Comparison of ENCODE assay signal across 17 cellular contexts in genomic region chr6:78614961-78615360, GRCh38.
DNase-seq lines count a peak whose midpoint lies in the region; ATAC-seq, FAIRE-seq and TF ChIP-seq lines count a peak whose summit lies in the region.
"Had no signal": no experiment of that assay in that cellular context is flagged by ENCODE, and none has a peak within 500 bp of the region (broad histone marks: within the 10 kb centered on the region; RNA-seq: fewer than 3 reads in every experiment).

No MANE protein-coding gene starts in this region.

- peak overlapping the region; percentile 23 for H2AFZ ChIP-seq in astrocyte (ENCODE audit: low read depth, low read length)

- H3K36me3 ChIP-seq in astrocyte (ENCODE audit: insufficient read depth, low read length), result no peaks in the 10 kb centered on the region
- no peaks in the 10 kb centered on the region for H3K36me3 ChIP-seq in uterus
- H3K36me3 ChIP-seq in tibial nerve, result no peaks in the 10 kb centered on the region

- H4K20me1 ChIP-seq in astrocyte (ENCODE audit: insufficient read depth, low read length), result no peaks in the 10 kb centered on the region

- intact Hi-C loops in uterus (cut with DNase I; ENCODE audit: low total_unique reads), result no loop called here

- no peak for DNase-seq in astrocyte (ENCODE audit: low read depth)
- DNase-seq in uterus, result no peak
- DNase-seq in tibial nerve (ENCODE audit: low spot score in 2 of 2), result no peak
- DNase-seq in T-helper 17 cell, result no peak
- no peak for DNase-seq in activated T-cell treated with anti-CD3 and anti-CD28 coated beads, Interleukin-2, amount 50 U/mL, for 48 hours
- DNase-seq: activated naive CD8-positive, alpha-beta T cell treated with anti-CD3 and anti-CD28 coated beads, Interleukin-2, amount 50 U/mL, for 24 hours; AML-193; cortex of kidney; DMS53; OCI-M1; stimulated activated naive CD8-positive, alpha-beta T cell treated with anti-CD3 and anti-CD28 coated beads, Interleukin-15, amount 100 ng/mL, for 72 hours; SW 1271 had no signal

- no peak overlapping the region for H3K27ac Mint-ChIP-seq in astrocyte (ENCODE audit: unreplicated experiment)
- H3K27ac Mint-ChIP-seq in T-helper 17 cell, result no peak overlapping the region
- H3K27ac Mint-ChIP-seq: activated naive CD8-positive, alpha-beta T cell treated with anti-CD3 and anti-CD28 coated beads, Interleukin-2, amount 50 U/mL, for 24 hours; stimulated activated naive CD8-positive, alpha-beta T cell treated with anti-CD3 and anti-CD28 coated beads, Interleukin-15, amount 100 ng/mL, for 72 hours had no signal

- H3K27me3 Mint-ChIP-seq in astrocyte (ENCODE audit: low read depth, unreplicated experiment) (no peaks in the 10 kb centered on the region), T-helper 17 cell (no peaks in the 10 kb centered on the region)

- no peaks in the 10 kb centered on the region for H3K79me2 ChIP-seq in astrocyte (ENCODE audit: insufficient read depth, low read length)

- H3K9me3 ChIP-seq in astrocyte (ENCODE audit: insufficient read depth, low read depth, low read length) (no peaks in the 10 kb centered on the region), uterus (no peaks in the 10 kb centered on the region), tibial nerve (no peaks in the 10 kb centered on the region), T-helper 17 cell (ENCODE audit: control insufficient read depth, low read length, poor library complexity, severe bottlenecking) (no peaks in the 10 kb centered on the region)

- H3K4me1 Mint-ChIP-seq in astrocyte (ENCODE audit: low read depth, unreplicated experiment) (peaks cover 9% of the 10 kb centered on the region), T-helper 17 cell (no peaks in the 10 kb centered on the region)
- H3K4me1 Mint-ChIP-seq: activated naive CD8-positive, alpha-beta T cell treated with anti-CD3 and anti-CD28 coated beads, Interleukin-2, amount 50 U/mL, for 24 hours; stimulated activated naive CD8-positive, alpha-beta T cell treated with anti-CD3 and anti-CD28 coated beads, Interleukin-15, amount 100 ng/mL, for 72 hours had no signal

- no peak overlapping the region for H3K9ac ChIP-seq in astrocyte (ENCODE audit: low read length)

- TF ChIP-seq POLR2A in uterus (IDR thresholded peaks at IDR 0.05) (no peak), tibial nerve (IDR thresholded peaks at IDR 0.05) (no peak)

- H3K27me3 ChIP-seq in astrocyte (ENCODE audit: insufficient read depth, low read length), result no peaks in the 10 kb centered on the region
- H3K27me3 ChIP-seq in uterus, result no peaks in the 10 kb centered on the region
- no peaks in the 10 kb centered on the region for H3K27me3 ChIP-seq in tibial nerve

- no peak for TF ChIP-seq EP300 in tibial nerve (IDR thresholded peaks at IDR 0.05)

- ATAC-seq in GM18867 (IDR thresholded peaks at IDR 0.05; ENCODE audit: unreplicated experiment) (peak; percentile 64), GM21528 (IDR thresholded peaks at IDR 0.05; ENCODE audit: low FRiP score, unreplicated experiment) (peak; percentile 37), HG03066 (IDR thresholded peaks at IDR 0.05; ENCODE audit: low read depth, unreplicated experiment) (peak; percentile 59), T-helper 17 cell (no peak)
- ATAC-seq: activated CD4-positive, CD25-positive, alpha-beta regulatory T cell treated with anti-CD3 and anti-CD28 coated beads, Interleukin-2, amount 50 U/mL, for 24 hours; stimulated activated naive CD8-positive, alpha-beta T cell treated with anti-CD3 and anti-CD28 coated beads, Interleukin-15, amount 100 ng/mL, for 72 hours had no signal

- no peak for TF ChIP-seq CTCF in astrocyte (IDR thresholded peaks at IDR 0.05; ENCODE audit: insufficient read depth, low read depth, low read length)
- no peak for TF ChIP-seq CTCF in uterus (IDR thresholded peaks at IDR 0.05)
- no peak for TF ChIP-seq CTCF in tibial nerve (IDR thresholded peaks at IDR 0.05)

- H3K4me3 ChIP-seq in astrocyte (ENCODE audit: insufficient read depth, low read depth, low read length) (no peak overlapping the region), uterus (no peak overlapping the region), tibial nerve (no peak overlapping the region)

- H3K36me3 Mint-ChIP-seq in astrocyte (ENCODE audit: low read depth, unreplicated experiment) (no peaks in the 10 kb centered on the region), T-helper 17 cell (ENCODE audit: low read depth) (no peaks in the 10 kb centered on the region)

- WGBS in tibial nerve, 2 donors, result 0 to 2% methylated on average over 1 of the region's 1 CpG

- FAIRE-seq in astrocyte (lab: Jason Lieb, UNC), result no peak
- FAIRE-seq: H1 had no signal

- H3K27ac ChIP-seq in astrocyte (ENCODE audit: low read depth, low read length) (no peak overlapping the region), uterus (no peak overlapping the region), tibial nerve (no peak overlapping the region)

- no peak overlapping the region for H3K4me2 ChIP-seq in astrocyte (ENCODE audit: low read length)

- no peaks in the 10 kb centered on the region for H3K9me3 Mint-ChIP-seq in astrocyte (ENCODE audit: unreplicated experiment)
- H3K9me3 Mint-ChIP-seq: activated naive CD8-positive, alpha-beta T cell treated with anti-CD3 and anti-CD28 coated beads, Interleukin-2, amount 50 U/mL, for 24 hours; stimulated activated naive CD8-positive, alpha-beta T cell treated with anti-CD3 and anti-CD28 coated beads, Interleukin-15, amount 100 ng/mL, for 72 hours had no signal

- H3K4me1 ChIP-seq in astrocyte (ENCODE audit: insufficient read depth, low read length) (peaks cover 4% of the 10 kb centered on the region), uterus (no peaks in the 10 kb centered on the region), tibial nerve (no peaks in the 10 kb centered on the region)

- no peak overlapping the region for H3K4me3 Mint-ChIP-seq in astrocyte (ENCODE audit: unreplicated experiment)
- no peak overlapping the region for H3K4me3 Mint-ChIP-seq in T-helper 17 cell
- H3K4me3 Mint-ChIP-seq: activated naive CD8-positive, alpha-beta T cell treated with anti-CD3 and anti-CD28 coated beads, Interleukin-2, amount 50 U/mL, for 24 hours; stimulated activated naive CD8-positive, alpha-beta T cell treated with anti-CD3 and anti-CD28 coated beads, Interleukin-15, amount 100 ng/mL, for 72 hours had no signal
